ENCODE assay signal across 9 cellular contexts in the genomic region with DNA sequence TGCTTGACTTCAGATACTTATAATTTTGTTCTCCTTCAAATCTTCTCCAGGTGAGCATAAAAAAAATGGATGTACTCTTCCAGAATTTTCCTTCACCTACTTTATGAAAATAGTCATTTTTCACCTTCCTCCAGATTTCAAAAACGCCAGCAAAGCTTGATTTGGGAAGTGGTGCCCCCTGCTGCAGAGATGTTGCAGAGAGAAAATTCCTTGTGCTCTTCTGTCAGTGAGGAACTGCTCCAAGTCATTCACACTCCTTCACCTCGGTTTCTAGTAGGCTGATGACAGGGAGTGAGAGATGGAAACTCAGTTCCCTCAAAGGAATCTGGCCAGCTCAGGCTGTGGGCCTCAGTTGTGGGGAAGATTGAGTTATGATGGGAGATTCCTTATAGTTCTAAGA. TPM values are rescaled to one million over a fixed set of nuclear protein-coding genes. Genes with fewer than 3 reads are reported as not detected.
DNase-seq lines count a peak whose midpoint lies in the region; ATAC-seq, FAIRE-seq and TF ChIP-seq lines count a peak whose summit lies in the region.
"Had no signal": no experiment of that assay in that cellular context is flagged by ENCODE, and none has a peak within 500 bp of the region (broad histone marks: within the 10 kb centered on the region; RNA-seq: fewer than 3 reads in every experiment).

No MANE protein-coding gene starts in this region.

- TF ChIP-seq CTCF in DND-41 (IDR thresholded peaks at IDR 0.05; ENCODE audit: borderline replicate concordance, extremely low read depth, low read length, poor library complexity, severe bottlenecking) (peak; percentile 55), KMS-11 (conservative IDR thresholded peaks at IDR 0.05; ENCODE audit: low read depth, low read length) (0 out of 2 replicates have a peak, but pooled peaks have one; percentile 20), bronchial epithelial cell (IDR thresholded peaks at IDR 0.05; ENCODE audit: insufficient read depth, low read length, severe bottlenecking) (peak; percentile 28), GM20000 (IDR thresholded peaks at IDR 0.05; ENCODE audit: extremely low read depth, missing control alignments) (no peak)

- no peaks in the 10 kb centered on the region for H3K79me1 ChIP-seq in mesendoderm (ENCODE audit: low read length)

- H4K5ac ChIP-seq in mesendoderm (ENCODE audit: low read length): no peak overlapping the region

- H3K27me3 ChIP-seq in DND-41 (ENCODE audit: insufficient read depth, low read length, poor library complexity) (peaks cover 22% of the 10 kb centered on the region), KMS-11 (ENCODE audit: insufficient read depth, low read depth) (no peaks in the 10 kb centered on the region), bronchial epithelial cell (ENCODE audit: control insufficient read depth, insufficient read depth, low read length) (no peaks in the 10 kb centered on the region), mesendoderm (ENCODE audit: insufficient read depth, low read length, poor library complexity) (no peaks in the 10 kb centered on the region)

- no peak overlapping the region for H3K4me2 ChIP-seq in DND-41 (ENCODE audit: insufficient read depth, low read length)
- H3K4me2 ChIP-seq in KMS-11: no peak overlapping the region
- H3K4me2 ChIP-seq in mesendoderm (ENCODE audit: low read length): no peak overlapping the region

- no peak overlapping the region for H2BK120ac ChIP-seq in mesendoderm (ENCODE audit: low read depth, low read length)

- no peaks in the 10 kb centered on the region for H3K9me3 ChIP-seq in DND-41 (ENCODE audit: insufficient read depth, low read length, severe bottlenecking)

- H3K27ac ChIP-seq in DND-41 (ENCODE audit: low read length): no peak overlapping the region
- H3K27ac ChIP-seq in KMS-11: no peak overlapping the region
- no peak overlapping the region for H3K27ac ChIP-seq in mesendoderm (ENCODE audit: low read depth, low read length)

- H3K36me3 ChIP-seq in DND-41 (ENCODE audit: insufficient read depth, low read length) (no peaks in the 10 kb centered on the region), KMS-11 (ENCODE audit: insufficient read depth) (no peaks in the 10 kb centered on the region), bronchial epithelial cell (ENCODE audit: control insufficient read depth, insufficient read depth, low read length) (no peaks in the 10 kb centered on the region), mesendoderm (ENCODE audit: control insufficient read depth, insufficient read depth, low read length) (no peaks in the 10 kb centered on the region)

- H3K18ac ChIP-seq in mesendoderm (ENCODE audit: low read length): no peak overlapping the region

- H2AFZ ChIP-seq in DND-41 (ENCODE audit: low read depth, low read length) (no peak overlapping the region), KMS-11 (ENCODE audit: low read depth) (no peak overlapping the region)

- no peak overlapping the region for H2BK5ac ChIP-seq in mesendoderm (ENCODE audit: low read length)

- no peak for ATAC-seq in DND-41 (ENCODE audit: insufficient read depth, low read depth)
- no peak for ATAC-seq in HG03095 (IDR thresholded peaks at IDR 0.05; ENCODE audit: unreplicated experiment)
- ATAC-seq in HG03342 (IDR thresholded peaks at IDR 0.05; ENCODE audit: unreplicated experiment): no peak
- ATAC-seq in HG02798 (IDR thresholded peaks at IDR 0.05; ENCODE audit: poor library complexity, unreplicated experiment): no peak

- H3K56ac ChIP-seq in mesendoderm (ENCODE audit: low read length): no peak overlapping the region

- DNase-seq in DND-41 (peak; percentile 10), bronchial epithelial cell (ENCODE audit: low read depth) (peak; percentile 6), mesendoderm (peak; percentile 57), GM20000 (ENCODE audit: low spot score) (no peak)

- H3K79me2 ChIP-seq in DND-41 (ENCODE audit: insufficient read depth, low read length): no peaks in the 10 kb centered on the region
- no peaks in the 10 kb centered on the region for H3K79me2 ChIP-seq in KMS-11 (ENCODE audit: insufficient read depth, low read depth)
- H3K79me2 ChIP-seq in mesendoderm (ENCODE audit: control insufficient read depth, insufficient read depth, low read length): no peaks in the 10 kb centered on the region

- H2AK5ac ChIP-seq in mesendoderm (ENCODE audit: low read length): no peak overlapping the region

- no peak overlapping the region for H4K8ac ChIP-seq in mesendoderm (ENCODE audit: low read depth, low read length)

- H3K4ac ChIP-seq in mesendoderm (ENCODE audit: low read depth, low read length): no peak overlapping the region

- no peak for FAIRE-seq in bronchial epithelial cell (lab: Jason Lieb, UNC)

- no peak overlapping the region for H3K23ac ChIP-seq in mesendoderm (ENCODE audit: low read length)

- H3K4me3 ChIP-seq in DND-41 (ENCODE audit: low read depth in 1 of 2, low read length in 2 of 2): no peak overlapping the region
- no peak overlapping the region for H3K4me3 ChIP-seq in KMS-11 (IDR thresholded peaks at IDR 0.05; ENCODE audit: insufficient read depth, low read depth, low read length)
- H3K4me3 ChIP-seq in bronchial epithelial cell (ENCODE audit: low read depth, low read length): no peak overlapping the region
- H3K4me3 ChIP-seq in mesendoderm (ENCODE audit: low read length): no peak overlapping the region

- H3K4me1 ChIP-seq in DND-41 (ENCODE audit: insufficient read depth, low read length): no peaks in the 10 kb centered on the region
- H3K4me1 ChIP-seq in KMS-11 (ENCODE audit: low read depth, poor library complexity, severe bottlenecking): no peaks in the 10 kb centered on the region
- no peaks in the 10 kb centered on the region for H3K4me1 ChIP-seq in mesendoderm (ENCODE audit: control insufficient read depth, low read depth, low read length)

- H4K20me1 ChIP-seq in DND-41 (ENCODE audit: insufficient read depth, low read length) (no peaks in the 10 kb centered on the region), KMS-11 (ENCODE audit: insufficient read depth) (no peaks in the 10 kb centered on the region)

- H2BK15ac ChIP-seq in mesendoderm (replicated peaks; ENCODE audit: low read depth): no peak overlapping the region

- no CpG with 5 or more reads among the region's 2 CpGs for WGBS in mesendoderm (ENCODE audit: extremely low coverage, insufficient coverage, low lambda C conversion rate)

- H3K9ac ChIP-seq in DND-41 (ENCODE audit: low read depth, low read length): no peak overlapping the region
- H3K9ac ChIP-seq in KMS-11: no peak overlapping the region
- no peak overlapping the region for H3K9ac ChIP-seq in mesendoderm (ENCODE audit: low read length)

RNA-seq across cellular contexts. Expression of a gene that starts 24.2 kb away (rescaled TPM):
- total RNA-seq in bronchial epithelial cell: not detected in 2 replicates
- not detected for polyA plus RNA-seq in mesendoderm (2013, experiment 1 of 2)
- not detected for polyA plus RNA-seq in mesendoderm (2013, experiment 2 of 2)
- total RNA-seq: urinary bladder had no signal
- polyA plus RNA-seq: urinary bladder had no signal
